Comparison of ENCODE assay signal across 8 cellular contexts in genomic region chr19:1507763-1508506, GRCh38. TPM values are rescaled to one million over a fixed set of nuclear protein-coding genes. Genes with fewer than 3 reads are reported as not detected.
DNase-seq lines count a peak whose midpoint lies in the region; ATAC-seq and TF ChIP-seq lines count a peak whose summit lies in the region.

No MANE protein-coding gene starts in this region.

- TF ChIP-seq CTCF in GM10266 (IDR thresholded peaks at IDR 0.05; ENCODE audit: control insufficient read depth, insufficient read depth, low read depth, missing control alignments) (no peak), omental fat pad (IDR thresholded peaks at IDR 0.05) (no peak)

- H3K27ac ChIP-seq in substantia nigra (ENCODE audit: low read depth, low read length, poor library complexity, severe bottlenecking), result peak overlapping the region; percentile 89

- ATAC-seq in omental fat pad (ENCODE audit: low FRiP score) (peak; percentile 89), HG02798 (IDR thresholded peaks at IDR 0.05; ENCODE audit: poor library complexity, unreplicated experiment) (no peak)

- peak; percentile 100 for DNase-seq in GM10266 (ENCODE audit: extremely low spot score)
- peak; percentile 90 for DNase-seq in NCI-H1105 (lab: John Stamatoyannopoulos, UW)
- peak; percentile 93 for DNase-seq in T follicular helper cell (ENCODE audit: low read depth)
- DNase-seq in activated naive CD8-positive, alpha-beta T cell treated with anti-CD3 and anti-CD28 coated beads, Interleukin-2, amount 50 U/mL, for 16 hours (ENCODE audit: low read depth, low spot score), result peak; percentile 86
- peak; percentile 90 to 97 (median 94) for DNase-seq in head of caudate nucleus
- peak; percentile 76 for DNase-seq in omental fat pad (ENCODE audit: low spot score)
- peak; percentile 50 to 97 (median 91) for DNase-seq in substantia nigra (lab: John Stamatoyannopoulos, UW)

- intact Hi-C loops in head of caudate nucleus (cut with DNase I), result loop anchor here (2.0 kb wide), 1 partner anchor 17 kb away; the partner anchor contains the start of genes PCSK4 and REEP6

RNA-seq across cellular contexts. Expression of gene ADAMTSL5, which starts 4.9 kb away (rescaled TPM):
- 1 to 10 TPM in 2 of 4 donors, under 1 TPM in 2; 0.60 to 4.3 (median 0.89) TPM for total RNA-seq in omental fat pad

RNA-seq across cellular contexts. Expression of gene PLK5, which starts 15.9 kb away (rescaled TPM):
- total RNA-seq in omental fat pad, result not detected

RNA-seq across cellular contexts. Expression of gene REEP6, which starts 17.0 kb away (rescaled TPM):
- total RNA-seq in omental fat pad, result 1 to 10 TPM; 1.6 to 4.5 (median 2.8) TPM

RNA-seq across cellular contexts. Expression of gene PCSK4, which starts 17.8 kb away (rescaled TPM):
- 1 to 10 TPM; 1.4 to 2.4 (median 2.2) TPM for total RNA-seq in omental fat pad

RNA-seq across cellular contexts. Expression of gene C19orf25, which starts 28.9 kb away (rescaled TPM):
- total RNA-seq in omental fat pad, result 10 to 100 TPM; 17.6 to 26.2 (median 20.6) TPM
